ENCODE assay signal across 9 cellular contexts in the genomic region with DNA sequence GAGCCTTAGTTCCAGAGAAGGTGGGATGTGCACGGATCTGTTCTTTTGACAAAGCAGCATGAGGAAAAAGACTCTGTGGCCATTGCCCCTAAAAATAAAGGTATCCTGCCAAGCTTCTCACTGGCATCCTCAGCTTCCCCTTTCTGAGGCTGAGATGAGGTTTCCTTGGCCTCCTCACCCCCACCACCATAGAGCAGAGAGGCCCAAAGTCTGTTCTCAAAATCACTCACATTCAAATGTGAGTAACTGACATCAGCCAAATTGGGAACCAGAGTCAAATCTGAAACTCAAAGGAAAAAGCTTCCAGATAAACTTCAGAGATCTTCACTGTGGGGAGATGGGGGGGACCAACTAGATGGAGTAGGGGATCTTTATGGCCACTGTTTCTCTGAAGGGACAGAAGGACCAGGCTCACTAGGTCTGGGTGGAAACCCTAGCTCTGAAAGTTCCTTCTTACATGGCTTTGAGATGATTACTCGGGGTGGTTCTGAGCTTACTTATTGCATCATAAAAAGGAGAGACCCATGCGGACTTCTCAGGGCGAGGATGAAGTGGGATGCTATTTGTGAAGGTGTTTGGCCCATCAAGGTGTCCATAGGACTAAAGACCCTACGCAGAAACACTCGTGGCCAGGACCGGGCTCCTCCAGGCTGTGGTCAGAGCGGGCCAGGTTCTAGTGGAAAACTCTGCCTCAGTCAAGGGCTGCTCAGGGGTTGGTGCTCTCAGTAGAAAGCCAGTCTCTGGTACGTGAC.
DNase-seq lines count a peak whose midpoint lies in the region; ATAC-seq and TF ChIP-seq lines count a peak whose summit lies in the region.
"Had no signal": no experiment of that assay in that cellular context is flagged by ENCODE, and none has a peak within 500 bp of the region (broad histone marks: within the 10 kb centered on the region; RNA-seq: fewer than 3 reads in every experiment).

No MANE protein-coding gene starts in this region.

- no peaks in the 10 kb centered on the region for H3F3A ChIP-seq in SU-DHL-6 (ENCODE audit: insufficient read depth)

- H3K27me3 Mint-ChIP-seq in nephron progenitor cell (ENCODE audit: low read depth, poor library complexity): peaks cover 7% of the 10 kb centered on the region

- no peak overlapping the region for H3K4me3 Mint-ChIP-seq in nephron progenitor cell

- H2AFZ ChIP-seq in SU-DHL-6 (ENCODE audit: low read depth, low read length, severe bottlenecking): no peak overlapping the region

- no peak overlapping the region for H3K4me2 ChIP-seq in SU-DHL-6 (ENCODE audit: low read depth, low read length, poor library complexity, severe bottlenecking)

- H3K36me3 ChIP-seq in right atrium auricular region: no peaks in the 10 kb centered on the region
- no peaks in the 10 kb centered on the region for H3K36me3 ChIP-seq in SU-DHL-6 (ENCODE audit: low read length)
- no peaks in the 10 kb centered on the region for H3K36me3 ChIP-seq in upper lobe of right lung

- TF ChIP-seq CTCF in right atrium auricular region (IDR thresholded peaks at IDR 0.05) (no peak), SU-DHL-6 (IDR thresholded peaks at IDR 0.05; ENCODE audit: insufficient read depth, low read length, poor library complexity, severe bottlenecking) (no peak), upper lobe of right lung (IDR thresholded peaks at IDR 0.05) (no peak), nephron progenitor cell (IDR thresholded peaks at IDR 0.05) (no peak)

- H3K27me3 ChIP-seq in right atrium auricular region (no peaks in the 10 kb centered on the region), SU-DHL-6 (ENCODE audit: low read length) (no peaks in the 10 kb centered on the region), upper lobe of right lung (no peaks in the 10 kb centered on the region)

- H3K27ac ChIP-seq in right atrium auricular region: peak overlapping the region in 1 of 2 donors; percentile 32
- H3K27ac ChIP-seq in SU-DHL-6 (ENCODE audit: low read depth, low read length): peak overlapping the region; percentile 21; the same call in 1 of the 2 replicates
- H3K27ac ChIP-seq in upper lobe of right lung: peak overlapping the region; percentile 6

- peaks cover 6% of the 10 kb centered on the region for H3K4me1 Mint-ChIP-seq in nephron progenitor cell

- H3K9me3 Mint-ChIP-seq in nephron progenitor cell: no peaks in the 10 kb centered on the region

- peaks cover 0 to 49% of the 10 kb centered on the region in 2 donors for H3K4me1 ChIP-seq in right atrium auricular region
- peaks cover 26% of the 10 kb centered on the region for H3K4me1 ChIP-seq in upper lobe of right lung

- H3K4me3 ChIP-seq in right atrium auricular region (no peak overlapping the region), SU-DHL-6 (ENCODE audit: insufficient read depth, low read length, poor library complexity, severe bottlenecking) (no peak overlapping the region), upper lobe of right lung (no peak overlapping the region)

- intact Hi-C loops in cardiac septum (cut with DNase I): no loop called here
- intact Hi-C loops in upper lobe of right lung (cut with DNase I): no loop called here

- H3K9me2 ChIP-seq in SU-DHL-6 (replicated peaks; ENCODE audit: insufficient read depth, low read length): no peaks in the 10 kb centered on the region

- H3K36me3 Mint-ChIP-seq in nephron progenitor cell (ENCODE audit: low read depth): no peaks in the 10 kb centered on the region

- H3K27ac Mint-ChIP-seq in nephron progenitor cell: no peak overlapping the region

- DNase-seq in right atrium auricular region (ENCODE audit: low spot score) (peak; percentile 34), cardiac septum (ENCODE audit: low spot score) (no peak), upper lobe of right lung (no peak), nephron progenitor cell (no peak), putamen (ENCODE audit: low spot score) (no peak), NCI-H187 (lab: John Stamatoyannopoulos, UW) (no peak)
- DNase-seq: NCI-H1048 had no signal

- no peak overlapping the region; the same call in 1 of the 2 replicates for H3K9ac ChIP-seq in SU-DHL-6 (ENCODE audit: low read length)

- H3K9me3 ChIP-seq in right atrium auricular region: no peaks in the 10 kb centered on the region
- H3K9me3 ChIP-seq in SU-DHL-6 (ENCODE audit: insufficient read depth, low read length): no peaks in the 10 kb centered on the region
- H3K9me3 ChIP-seq in upper lobe of right lung: no peaks in the 10 kb centered on the region

- ATAC-seq in HG02981 (IDR thresholded peaks at IDR 0.05; ENCODE audit: unreplicated experiment) (peak; percentile 17), upper lobe of right lung (no peak)

- H3K79me2 ChIP-seq in SU-DHL-6 (ENCODE audit: insufficient read depth, low read length): no peaks in the 10 kb centered on the region

- H4K20me1 ChIP-seq in SU-DHL-6 (ENCODE audit: low read depth, low read length): no peaks in the 10 kb centered on the region
